Comparison of ENCODE assay signal across 8 cellular contexts in genomic region chr7:75737856-75738603, GRCh38.
DNase-seq lines count a peak whose midpoint lies in the region; ATAC-seq and TF ChIP-seq lines count a peak whose summit lies in the region.

No MANE protein-coding gene starts in this region.

- H3K9me3 ChIP-seq in DND-41 (ENCODE audit: insufficient read depth, low read length, severe bottlenecking): no peaks in the 10 kb centered on the region

- H2AFZ ChIP-seq in DND-41 (ENCODE audit: low read depth, low read length): peak overlapping the region; percentile 97

- peak overlapping the region; percentile 89 for H3K4me2 ChIP-seq in DND-41 (ENCODE audit: insufficient read depth, low read length)

- no peaks in the 10 kb centered on the region for H4K20me1 ChIP-seq in DND-41 (ENCODE audit: insufficient read depth, low read length)

- no peak overlapping the region; the same call in 1 of the 2 replicates for H3K27ac ChIP-seq in DND-41 (ENCODE audit: low read length)

- TF ChIP-seq CTCF in DND-41 (IDR thresholded peaks at IDR 0.05; ENCODE audit: borderline replicate concordance, extremely low read depth, low read length, poor library complexity, severe bottlenecking) (no peak), cardiac fibroblast (IDR thresholded peaks at IDR 0.05; ENCODE audit: low read depth, low read length) (no peak)

- ATAC-seq in DND-41 (ENCODE audit: insufficient read depth, low read depth) (no peak), GM21367 (IDR thresholded peaks at IDR 0.05; ENCODE audit: unreplicated experiment) (no peak), HG03175 (IDR thresholded peaks at IDR 0.05; ENCODE audit: unreplicated experiment) (no peak), GM21723 (IDR thresholded peaks at IDR 0.05; ENCODE audit: unreplicated experiment) (no peak)

- peaks cover 22% of the 10 kb centered on the region for H3K4me1 ChIP-seq in DND-41 (ENCODE audit: insufficient read depth, low read length)

- no peaks in the 10 kb centered on the region for H3K36me3 ChIP-seq in DND-41 (ENCODE audit: insufficient read depth, low read length)

- H3K9ac ChIP-seq in DND-41 (ENCODE audit: low read depth, low read length): peak overlapping the region; percentile 66

- H3K27me3 ChIP-seq in DND-41 (ENCODE audit: insufficient read depth, low read length, poor library complexity): peaks cover 5% of the 10 kb centered on the region

- no peaks in the 10 kb centered on the region for H3K79me2 ChIP-seq in DND-41 (ENCODE audit: insufficient read depth, low read length)

- H3K4me3 ChIP-seq in DND-41 (ENCODE audit: low read depth in 1 of 2, low read length in 2 of 2) (peak overlapping the region; percentile 46 to 90), cardiac fibroblast (replicated peaks in 1 of 2; ENCODE audit: low read depth in 2 of 2, low read length in 2 of 2) (peak overlapping the region; percentile 94 to 95)

- DNase-seq in DND-41: no peak
- peak; percentile 10 to 21 for DNase-seq in Kasumi-1 (lab: John Stamatoyannopoulos, UW)
- peak in 1 of 2 donors; percentile 25 for DNase-seq in cardiac fibroblast (ENCODE audit: low read depth in 2 of 2)
- peak; percentile 35 for DNase-seq in midbrain (lab: John Stamatoyannopoulos, UW)
- DNase-seq in NAMALWA (ENCODE audit: low spot score): no peak

Comparison
In these comparisons a context has a peak if more than half of its experiments do, and no peak if none do; other contexts are left out.
1. DNase-seq: peak in Kasumi-1 (2 of 2) and midbrain (single experiment); none in DND-41 (single experiment) and NAMALWA (single experiment).